In the genomic region with DNA sequence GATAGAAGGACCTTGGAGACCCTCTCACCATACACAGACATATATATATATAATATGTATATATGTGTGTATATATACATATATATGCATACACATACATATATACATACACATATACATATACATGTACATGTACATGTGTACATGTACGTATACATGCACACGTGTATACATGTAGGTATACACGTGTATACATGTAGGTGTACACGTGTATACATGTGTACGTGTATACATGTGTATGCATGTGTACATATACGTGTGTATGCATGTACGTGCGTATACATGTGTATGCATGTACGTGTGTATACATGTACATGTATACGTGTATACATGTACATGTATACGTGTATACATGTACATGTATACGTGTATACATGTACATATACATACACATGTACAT, we compare ENCODE assay signal across 31 cellular contexts. TPM values are rescaled to one million over a fixed set of nuclear protein-coding genes. Genes with fewer than 3 reads are reported as not detected.
"Had no signal": no experiment of that assay in that cellular context is flagged by ENCODE, and none has a peak within 500 bp of the region (broad histone marks: within the 10 kb centered on the region; RNA-seq: fewer than 3 reads in every experiment).

No MANE protein-coding gene starts in this region.

- H3K4me3 ChIP-seq: ovary, psoas muscle, skin epidermis, smooth muscle cell, spleen, suprapubic skin, testis, tibial artery, transverse colon, upper lobe of right lung, vagina had no signal

- ATAC-seq: naive thymus-derived CD8-positive, alpha-beta T cell; natural killer cell treated with Interleukin-12 subunit alpha and Interleukin-12 subunit beta and Interleukin-15 and Interleukin-18, amount 100 ng/mL, for 72 hours; psoas muscle; right cardiac atrium; sciatic nerve; stimulated activated memory B cell treated with anti-CD40 and anti-IgM and Interleukin-4, amounts not matched to agents 10 μg/mL and 1 μg/mL and 100 μg/mL, for 72 hours; stimulated activated naive CD8-positive, alpha-beta T cell treated with anti-CD3 and anti-CD28 coated beads, Interleukin-15, amount 100 ng/mL, for 72 hours; stimulated activated naive CD8-positive, alpha-beta T cell treated with anti-CD3 and anti-CD28 coated beads, Interleukin-15, Interleukin-2, amounts not matched to agents 100 U/mL and 50 U/mL, for 24 hours; upper lobe of right lung had no signal

- H3K36me3 ChIP-seq: ovary, spleen, suprapubic skin, tibial artery, transverse colon, upper lobe of right lung, vagina had no signal

- H3K27ac ChIP-seq: ovary, parathyroid adenoma, psoas muscle, skin epidermis, spleen, suprapubic skin, testis, tibial artery, transverse colon, upper lobe of right lung, vagina had no signal

- H3K27me3 ChIP-seq: ovary, spleen, suprapubic skin, testis, tibial artery, transverse colon, upper lobe of right lung, vagina had no signal

- H3K9ac ChIP-seq: parathyroid adenoma had no signal

- H3K9me3 ChIP-seq: ovary, psoas muscle, suprapubic skin, testis, tibial artery, transverse colon, upper lobe of right lung, vagina had no signal

- H3K4me2 ChIP-seq: smooth muscle cell had no signal

- H2AFZ ChIP-seq: parathyroid adenoma had no signal

- H3K4me1 ChIP-seq: parathyroid adenoma, psoas muscle, spleen, suprapubic skin, testis, tibial artery, upper lobe of right lung, vagina had no signal

- H3K79me2 ChIP-seq: parathyroid adenoma had no signal

- DNase-seq: naive thymus-derived CD8-positive, alpha-beta T cell; nephron progenitor cell; occipital lobe; ovary; posterior cingulate gyrus; psoas muscle; right cardiac atrium; spleen; stimulated activated CD4-positive, alpha-beta T cell treated with anti-CD3 and anti-CD28 coated beads, Interleukin-12 subunit alpha, Interleukin-12 subunit beta, amount 100 ng/mL, for 4 hours; stimulated activated CD4-positive, alpha-beta T cell treated with anti-CD3 and anti-CD28 coated beads, Interleukin-1b, Interleukin-23, amount 100 ng/mL, for 48 hours; stimulated activated CD4-positive, alpha-beta T cell treated with anti-CD3 and anti-CD28 coated beads, Interleukin-4, amount 100 ng/mL, for 1 hour; stimulated activated CD4-positive, alpha-beta T cell treated with anti-CD3 and anti-CD28 coated beads, Interleukin-4, amount 100 ng/mL, for 4 hours; stimulated activated CD8-positive, alpha-beta memory T cell treated with anti-CD3 and anti-CD28 coated beads, Interleukin-4, amount 100 ng/mL, for 48 hours; stimulated activated naive CD4-positive, alpha-beta T cell; stimulated activated naive CD8-positive, alpha-beta T cell treated with anti-CD3 and anti-CD28 coated beads, Interleukin-15, amount 100 ng/mL, for 72 hours; stimulated activated naive CD8-positive, alpha-beta T cell treated with anti-CD3 and anti-CD28 coated beads, Interleukin-15, Interleukin-2, amounts not matched to agents 100 U/mL and 50 U/mL, for 24 hours; substantia nigra; testis; tibial artery; transverse colon; upper lobe of right lung had no signal

RNA-seq across cellular contexts. Expression of a gene that starts 54.5 kb away (rescaled TPM):
- total RNA-seq: naive thymus-derived CD8-positive, alpha-beta T cell; natural killer cell treated with Interleukin-12 subunit alpha and Interleukin-12 subunit beta and Interleukin-15 and Interleukin-18, amount 100 ng/mL, for 72 hours; osteoblast; psoas muscle; renal cortical epithelial cell; spleen; vagina had no signal
- polyA plus RNA-seq: naive thymus-derived CD8-positive, alpha-beta T cell; smooth muscle cell had no signal
